Comparison of ENCODE assay signal across 18 cellular contexts in the genomic region with DNA sequence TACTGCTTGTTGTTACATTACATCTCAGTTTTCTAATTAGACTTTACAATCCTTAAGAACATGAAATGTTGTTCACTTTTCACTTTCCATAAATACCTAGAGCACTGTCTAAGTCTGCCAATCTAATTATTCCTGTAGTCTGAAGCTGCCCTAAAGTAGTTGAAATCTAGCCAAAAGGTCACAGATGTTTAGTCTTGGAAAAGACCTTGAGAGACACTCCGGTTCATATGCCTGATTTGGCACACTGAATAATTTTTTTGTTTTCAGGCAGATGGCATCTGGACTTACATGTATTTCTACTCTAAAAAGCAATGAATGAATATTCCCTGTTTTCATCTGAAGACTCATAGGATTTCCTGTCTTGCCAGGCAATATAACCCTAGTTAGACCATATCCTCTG.
"Had no signal": no experiment of that assay in that cellular context is flagged by ENCODE, and none has a peak within 500 bp of the region (broad histone marks: within the 10 kb centered on the region; RNA-seq: fewer than 3 reads in every experiment).

No MANE protein-coding gene starts in this region.

- H3K9me3 ChIP-seq: body of pancreas, pancreas, right atrium auricular region had no signal

- H3K4me3 ChIP-seq: body of pancreas, cardiac muscle cell, pancreas, psoas muscle, right atrium auricular region, tibial nerve had no signal

- H3K36me3 ChIP-seq: cardiac muscle cell, pancreas, right atrium auricular region, tibial nerve, WERI-Rb-1 had no signal

- DNase-seq: activated CD4-positive, alpha-beta T cell treated with anti-CD3 and anti-CD28 coated beads, Interleukin-2, amount 10 ng/mL, durations not matched to agents 7 days and 5 days; activated CD4-positive, CD25-positive, alpha-beta regulatory T cell treated with anti-CD3 and anti-CD28 coated beads, Interleukin-2, amount 50 U/mL, for 72 hours; activated CD8-positive, alpha-beta T cell treated with anti-CD3 and anti-CD28 coated beads, Interleukin-2, amount 10 ng/mL, durations not matched to agents 7 days and 5 days; activated gamma-delta T cell; activated naive CD4-positive, alpha-beta T cell treated with anti-CD3 and anti-CD28 coated beads, Interleukin-2, amount 50 U/mL, for 16 hours; anterior cingulate cortex; body of pancreas; left colon; mesenchymal stem cell; nephron progenitor cell; pancreas; psoas muscle; stimulated activated CD4-positive, alpha-beta T cell treated with anti-CD3 and anti-CD28 coated beads, Interleukin-4, amount 100 ng/mL, for 24 hours; substantia nigra; WERI-Rb-1 had no signal

- H3K27me3 ChIP-seq: body of pancreas, cardiac muscle cell, pancreas, right atrium auricular region, tibial nerve had no signal

- ATAC-seq: activated CD8-positive, alpha-beta T cell treated with anti-CD3 and anti-CD28 coated beads, Interleukin-2, amount 10 ng/mL, durations not matched to agents 7 days and 5 days; body of pancreas; left colon; pancreas; psoas muscle had no signal
